Comparison of ENCODE assay signal across 8 cellular contexts in the genomic region with DNA sequence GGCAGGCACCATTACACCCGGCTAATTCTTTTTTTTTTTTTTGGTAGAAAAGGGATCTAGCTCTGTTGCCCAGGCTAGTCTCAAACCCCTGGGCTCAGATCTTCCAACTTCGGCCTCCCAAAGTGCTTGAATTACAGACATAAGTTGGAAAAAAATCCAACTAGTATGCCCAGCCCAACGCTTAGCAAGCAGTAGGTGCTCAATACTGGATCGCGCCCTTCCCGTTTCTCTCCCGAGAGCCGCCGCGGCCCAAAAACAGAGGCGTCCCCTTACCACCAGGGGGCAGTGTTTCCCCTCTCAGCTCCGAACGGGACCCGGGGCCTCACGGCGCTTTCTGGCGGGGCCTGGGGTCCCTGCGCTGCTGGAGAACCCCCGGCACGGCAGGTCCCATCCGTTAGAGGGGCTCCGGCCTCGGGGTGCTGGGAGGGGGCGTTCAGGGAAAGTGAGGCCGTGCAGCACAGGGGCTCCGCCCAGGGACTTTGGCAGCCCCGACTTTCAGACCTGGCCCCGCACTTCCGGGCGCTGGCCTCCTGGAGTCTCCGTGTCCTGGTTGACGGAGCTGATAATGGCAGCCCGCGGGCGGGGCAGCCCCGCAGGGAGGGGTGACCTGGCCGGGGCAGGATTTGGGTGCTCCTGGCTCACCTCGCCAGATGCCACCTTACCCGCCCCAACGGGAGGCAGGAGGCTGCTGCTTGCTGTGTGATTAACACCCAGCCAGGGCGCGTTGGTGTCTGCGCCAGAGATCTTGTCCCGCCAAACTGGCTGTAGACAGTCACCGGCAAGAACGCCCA.
DNase-seq lines count a peak whose midpoint lies in the region; ATAC-seq, FAIRE-seq and TF ChIP-seq lines count a peak whose summit lies in the region.

No MANE protein-coding gene starts in this region.

- H3K4me1 ChIP-seq in OCI-LY1 (ENCODE audit: insufficient read depth, low read length, severe bottlenecking), result peaks cover 5% of the 10 kb centered on the region
- H3K4me1 ChIP-seq in mucosa of stomach (ENCODE audit: control insufficient read depth, insufficient read depth, low read length), result peaks cover 7% of the 10 kb centered on the region

- H3K9me3 ChIP-seq in OCI-LY1 (ENCODE audit: low read length) (no peaks in the 10 kb centered on the region), mucosa of stomach (ENCODE audit: control insufficient read depth, low read length) (no peaks in the 10 kb centered on the region)

- H3F3A ChIP-seq in OCI-LY1 (ENCODE audit: insufficient read depth, low read length), result no peaks in the 10 kb centered on the region

- H2AFZ ChIP-seq in OCI-LY1 (ENCODE audit: low read length), result no peak overlapping the region; the same call in 1 of the 2 replicates

- peak; percentile 71 for ATAC-seq in GM18502 (IDR thresholded peaks at IDR 0.05; ENCODE audit: poor library complexity, unreplicated experiment)

- peak; percentile 34 for TF ChIP-seq POLR2A in erythroblast (IDR thresholded peaks at IDR 0.05; ENCODE audit: low read length)

- no peaks in the 10 kb centered on the region for H3K9me2 ChIP-seq in OCI-LY1 (ENCODE audit: low read depth, low read length)

- no peak for FAIRE-seq in HTR-8/SVneo (lab: Jason Lieb, UNC)

- H3K4me3 ChIP-seq in OCI-LY1 (ENCODE audit: low read depth, low read length, poor library complexity, severe bottlenecking), result peak overlapping the region; percentile 61
- H3K4me3 ChIP-seq in mucosa of stomach (ENCODE audit: low read length), result peak overlapping the region; percentile 85

- no peak overlapping the region for H3K27ac ChIP-seq in OCI-LY1 (ENCODE audit: low read depth, low read length, poor library complexity, severe bottlenecking)

- no peaks in the 10 kb centered on the region for H3K79me2 ChIP-seq in OCI-LY1 (ENCODE audit: insufficient read depth, low read length)

- H3K36me3 ChIP-seq in OCI-LY1 (ENCODE audit: insufficient read depth, low read length), result no peaks in the 10 kb centered on the region
- no peaks in the 10 kb centered on the region for H3K36me3 ChIP-seq in mucosa of stomach (ENCODE audit: control insufficient read depth, insufficient read depth, low read length)

- DNase-seq in 8988T (peak; percentile 73), HTR-8/SVneo (ENCODE audit: insufficient read length, low spot score) (peak; percentile 71), activated T-cell treated with anti-CD3 and anti-CD28 coated beads for 24 hours (ENCODE audit: low read depth) (peak; percentile 82), erythroblast (lab: John Stamatoyannopoulos, UW) (peak; percentile 88 to 91)
- peak; percentile 95 for DNase-seq in stimulated activated CD8-positive, alpha-beta memory T cell treated with anti-CD3 and anti-CD28 coated beads, Interleukin-4, amount 100 ng/mL, for 48 hours

- H3K9ac ChIP-seq in OCI-LY1 (ENCODE audit: low read length), result peak overlapping the region; percentile 58; the same call in 1 of the 2 replicates
- peak overlapping the region; percentile 78 for H3K9ac ChIP-seq in mucosa of stomach (ENCODE audit: low read length)

- H4K20me1 ChIP-seq in OCI-LY1 (ENCODE audit: insufficient read depth, low read length), result no peaks in the 10 kb centered on the region

- H3K27me3 ChIP-seq in OCI-LY1 (ENCODE audit: insufficient read depth, low read length) (peaks cover 11% of the 10 kb centered on the region; the same call in 1 of the 2 replicates), mucosa of stomach (ENCODE audit: control insufficient read depth, insufficient read depth, low read length) (no peaks in the 10 kb centered on the region)

- TF ChIP-seq CTCF in OCI-LY1 (IDR thresholded peaks at IDR 0.05; ENCODE audit: low read length), result peak; percentile 85

- peak overlapping the region; percentile 79 for H3K4me2 ChIP-seq in OCI-LY1 (ENCODE audit: low read length)
